Comparison of ENCODE assay signal across 1 cellular context in the genomic region with DNA sequence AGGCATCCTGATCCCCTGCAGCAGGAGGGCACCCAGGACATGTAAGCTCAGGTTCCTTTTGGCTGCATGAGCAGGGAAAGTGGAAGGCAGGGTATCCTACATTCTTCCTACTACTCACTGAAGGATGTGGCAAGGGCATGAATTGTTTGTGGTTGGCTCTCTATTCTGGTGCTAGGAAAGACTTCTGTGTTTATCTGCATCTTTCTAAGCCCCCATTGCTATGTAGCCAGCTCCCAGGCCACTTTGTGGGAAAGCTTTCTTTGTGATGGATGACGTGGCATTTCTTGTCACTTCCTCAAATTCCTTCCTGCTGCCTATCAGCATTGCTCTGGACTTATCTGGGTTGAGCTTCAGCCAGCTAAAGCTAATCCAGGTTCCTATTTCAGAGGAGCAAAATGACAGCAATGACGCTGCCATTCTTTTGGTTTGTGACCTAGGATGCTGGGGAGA.
TF ChIP-seq lines count a peak whose summit lies in the region.

No MANE protein-coding gene starts in this region.

TF ChIP-seq in K562, 482 proteins besides CTCF, POLR2A, EP300 and RAD21 (continued from another document):
- TF ChIP-seq MCM7 (IDR thresholded peaks at IDR 0.05) (no peak), RHOXF2B (CRISPR knock-in tag; conservative IDR thresholded peaks at IDR 0.05) (no peak), ZNF212 (CRISPR knock-in tag; IDR thresholded peaks at IDR 0.05) (no peak), ZNF644 (tag; IDR thresholded peaks at IDR 0.05; ENCODE audit: low read depth) (peak; percentile 87), FOS (IDR thresholded peaks at IDR 0.05; ENCODE audit: extremely low read depth, insufficient read length) (peak; percentile 8), SAFB (IDR thresholded peaks at IDR 0.05; ENCODE audit: borderline replicate concordance, low read depth, low read length) (no peak), ETV1 (tag; conservative IDR thresholded peaks at IDR 0.05; ENCODE audit: low read depth) (peak; percentile 84), DMBX1 (CRISPR knock-in tag; IDR thresholded peaks at IDR 0.05; ENCODE audit: borderline replicate concordance) (peak; percentile 50; the same call in 1 of the 2 replicates), DDX20 (tag; IDR thresholded peaks at IDR 0.05; ENCODE audit: low read depth) (no peak), THRAP3 (IDR thresholded peaks at IDR 0.05; ENCODE audit: borderline replicate concordance) (no peak), ZZZ3 (IDR thresholded peaks at IDR 0.05) (no peak), SOX6 (IDR thresholded peaks at IDR 0.05) (peak; percentile 91), ZNF444 (CRISPR knock-in tag; IDR thresholded peaks at IDR 0.05) (no peak)
- TF ChIP-seq, protein P1, sequence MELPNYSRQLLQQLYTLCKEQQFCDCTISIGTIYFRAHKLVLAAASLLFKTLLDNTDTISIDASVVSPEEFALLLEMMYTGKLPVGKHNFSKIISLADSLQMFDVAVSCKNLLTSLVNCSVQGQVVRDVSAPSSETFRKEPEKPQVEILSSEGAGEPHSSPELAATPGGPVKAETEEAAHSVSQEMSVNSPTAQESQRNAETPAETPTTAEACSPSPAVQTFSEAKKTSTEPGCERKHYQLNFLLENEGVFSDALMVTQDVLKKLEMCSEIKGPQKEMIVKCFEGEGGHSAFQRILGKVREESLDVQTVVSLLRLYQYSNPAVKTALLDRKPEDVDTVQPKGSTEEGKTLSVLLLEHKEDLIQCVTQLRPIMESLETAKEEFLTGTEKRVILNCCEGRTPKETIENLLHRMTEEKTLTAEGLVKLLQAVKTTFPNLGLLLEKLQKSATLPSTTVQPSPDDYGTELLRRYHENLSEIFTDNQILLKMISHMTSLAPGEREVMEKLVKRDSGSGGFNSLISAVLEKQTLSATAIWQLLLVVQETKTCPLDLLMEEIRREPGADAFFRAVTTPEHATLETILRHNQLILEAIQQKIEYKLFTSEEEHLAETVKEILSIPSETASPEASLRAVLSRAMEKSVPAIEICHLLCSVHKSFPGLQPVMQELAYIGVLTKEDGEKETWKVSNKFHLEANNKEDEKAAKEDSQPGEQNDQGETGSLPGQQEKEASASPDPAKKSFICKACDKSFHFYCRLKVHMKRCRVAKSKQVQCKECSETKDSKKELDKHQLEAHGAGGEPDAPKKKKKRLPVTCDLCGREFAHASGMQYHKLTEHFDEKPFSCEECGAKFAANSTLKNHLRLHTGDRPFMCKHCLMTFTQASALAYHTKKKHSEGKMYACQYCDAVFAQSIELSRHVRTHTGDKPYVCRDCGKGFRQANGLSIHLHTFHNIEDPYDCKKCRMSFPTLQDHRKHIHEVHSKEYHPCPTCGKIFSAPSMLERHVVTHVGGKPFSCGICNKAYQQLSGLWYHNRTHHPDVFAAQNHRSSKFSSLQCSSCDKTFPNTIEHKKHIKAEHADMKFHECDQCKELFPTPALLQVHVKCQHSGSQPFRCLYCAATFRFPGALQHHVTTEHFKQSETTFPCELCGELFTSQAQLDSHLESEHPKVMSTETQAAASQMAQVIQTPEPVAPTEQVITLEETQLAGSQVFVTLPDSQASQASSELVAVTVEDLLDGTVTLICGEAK (IDR thresholded peaks at IDR 0.05), result no peak
- TF ChIP-seq, protein P1 (CRISPR knock-in tag; IDR thresholded peaks at IDR 0.05), result no peak
- TF ChIP-seq, protein P2, sequence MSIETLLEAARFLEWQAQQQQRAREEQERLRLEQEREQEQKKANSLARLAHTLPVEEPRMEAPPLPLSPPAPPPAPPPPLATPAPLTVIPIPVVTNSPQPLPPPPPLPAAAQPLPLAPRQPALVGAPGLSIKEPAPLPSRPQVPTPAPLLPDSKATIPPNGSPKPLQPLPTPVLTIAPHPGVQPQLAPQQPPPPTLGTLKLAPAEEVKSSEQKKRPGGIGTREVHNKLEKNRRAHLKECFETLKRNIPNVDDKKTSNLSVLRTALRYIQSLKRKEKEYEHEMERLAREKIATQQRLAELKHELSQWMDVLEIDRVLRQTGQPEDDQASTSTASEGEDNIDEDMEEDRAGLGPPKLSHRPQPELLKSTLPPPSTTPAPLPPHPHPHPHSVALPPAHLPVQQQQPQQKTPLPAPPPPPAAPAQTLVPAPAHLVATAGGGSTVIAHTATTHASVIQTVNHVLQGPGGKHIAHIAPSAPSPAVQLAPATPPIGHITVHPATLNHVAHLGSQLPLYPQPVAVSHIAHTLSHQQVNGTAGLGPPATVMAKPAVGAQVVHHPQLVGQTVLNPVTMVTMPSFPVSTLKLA (conservative IDR thresholded peaks at IDR 0.05), result peak in 1 of 2 experiments; percentile 47; a peak in 1 of 4 replicates
- TF ChIP-seq, protein P3, sequence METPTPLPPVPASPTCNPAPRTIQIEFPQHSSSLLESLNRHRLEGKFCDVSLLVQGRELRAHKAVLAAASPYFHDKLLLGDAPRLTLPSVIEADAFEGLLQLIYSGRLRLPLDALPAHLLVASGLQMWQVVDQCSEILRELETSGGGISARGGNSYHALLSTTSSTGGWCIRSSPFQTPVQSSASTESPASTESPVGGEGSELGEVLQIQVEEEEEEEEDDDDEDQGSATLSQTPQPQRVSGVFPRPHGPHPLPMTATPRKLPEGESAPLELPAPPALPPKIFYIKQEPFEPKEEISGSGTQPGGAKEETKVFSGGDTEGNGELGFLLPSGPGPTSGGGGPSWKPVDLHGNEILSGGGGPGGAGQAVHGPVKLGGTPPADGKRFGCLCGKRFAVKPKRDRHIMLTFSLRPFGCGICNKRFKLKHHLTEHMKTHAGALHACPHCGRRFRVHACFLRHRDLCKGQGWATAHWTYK (CRISPR knock-in tag; IDR thresholded peaks at IDR 0.05), result no peak; the same call in 1 of the 2 replicates
TF ChIP-seq in K562: peak in this region for 118.
